In genomic region chr10:33009244-33010131, GRCh38 we compare ENCODE assay signal across 10 cellular contexts. TPM values are rescaled to one million over a fixed set of nuclear protein-coding genes. Genes with fewer than 3 reads are reported as not detected.
A peak's percentile ranks its signal among the peaks of the same experiment; 100 is the strongest.
DNase-seq lines count a peak whose midpoint lies in the region; ATAC-seq, FAIRE-seq and TF ChIP-seq lines count a peak whose summit lies in the region.
"Had no signal": no experiment of that assay in that cellular context is flagged by ENCODE, and none has a peak within 500 bp of the region (broad histone marks: within the 10 kb centered on the region; RNA-seq: fewer than 3 reads in every experiment).

No MANE protein-coding gene starts in this region.

- H3K4me1 Mint-ChIP-seq in stimulated activated naive CD8-positive, alpha-beta T cell treated with anti-CD3 and anti-CD28 coated beads, Interleukin-15, amount 100 ng/mL, for 72 hours = peaks cover 26% of the 10 kb centered on the region
- H3K4me1 Mint-ChIP-seq in glutamatergic neuron (ENCODE audit: low read depth, unreplicated experiment) = peaks cover 27% of the 10 kb centered on the region

- peak; percentile 39 for ATAC-seq in stimulated activated naive CD8-positive, alpha-beta T cell treated with anti-CD3 and anti-CD28 coated beads, Interleukin-15, Interleukin-2, amounts not matched to agents 100 U/mL and 50 U/mL, for 24 hours
- no peak for ATAC-seq in stimulated activated naive CD8-positive, alpha-beta T cell treated with anti-CD3 and anti-CD28 coated beads, Interleukin-15, amount 100 ng/mL, for 72 hours
- ATAC-seq in GM21381 (IDR thresholded peaks at IDR 0.05; ENCODE audit: unreplicated experiment) = no peak
- ATAC-seq in HG02610 (IDR thresholded peaks at IDR 0.05; ENCODE audit: unreplicated experiment) = no peak

- no peak overlapping the region for H3K9ac ChIP-seq in SK-N-MC (ENCODE audit: insufficient read length)

- DNase-seq in stimulated activated naive CD8-positive, alpha-beta T cell treated with anti-CD3 and anti-CD28 coated beads, Interleukin-15, Interleukin-2, amounts not matched to agents 100 U/mL and 50 U/mL, for 24 hours = no peak
- no peak for DNase-seq in stimulated activated naive CD8-positive, alpha-beta T cell treated with anti-CD3 and anti-CD28 coated beads, Interleukin-15, amount 100 ng/mL, for 72 hours
- DNase-seq in SK-N-MC (ENCODE audit: low read depth, low spot score) = no peak
- no peak for DNase-seq in glutamatergic neuron
- DNase-seq in urothelium cell line (ENCODE audit: low spot score) = no peak
- no peak for DNase-seq in epidermal melanocyte (ENCODE audit: insufficient read length, low spot score)

- peaks cover 16% of the 10 kb centered on the region for H3K27me3 Mint-ChIP-seq in stimulated activated naive CD8-positive, alpha-beta T cell treated with anti-CD3 and anti-CD28 coated beads, Interleukin-15, amount 100 ng/mL, for 72 hours
- peaks cover 1% of the 10 kb centered on the region for H3K27me3 Mint-ChIP-seq in glutamatergic neuron (ENCODE audit: unreplicated experiment)

- H3K9me3 Mint-ChIP-seq in stimulated activated naive CD8-positive, alpha-beta T cell treated with anti-CD3 and anti-CD28 coated beads, Interleukin-15, amount 100 ng/mL, for 72 hours = no peaks in the 10 kb centered on the region
- H3K9me3 Mint-ChIP-seq in glutamatergic neuron (ENCODE audit: unreplicated experiment) = peaks cover 7% of the 10 kb centered on the region
- H3K9me3 Mint-ChIP-seq: brain had no signal

- H3K27ac Mint-ChIP-seq in stimulated activated naive CD8-positive, alpha-beta T cell treated with anti-CD3 and anti-CD28 coated beads, Interleukin-15, amount 100 ng/mL, for 72 hours = no peak overlapping the region
- H3K27ac Mint-ChIP-seq in glutamatergic neuron (ENCODE audit: unreplicated experiment) = no peak overlapping the region

- TF ChIP-seq CTCF in glutamatergic neuron (IDR thresholded peaks at IDR 0.05; ENCODE audit: partially characterized antibody, unreplicated experiment) = no peak

- no peaks in the 10 kb centered on the region for H3K36me3 Mint-ChIP-seq in glutamatergic neuron (ENCODE audit: unreplicated experiment)
- H3K36me3 Mint-ChIP-seq: brain had no signal

- peak overlapping the region; percentile 45; the same call in 1 of the 2 replicates for H3K4me3 ChIP-seq in SK-N-MC
- H3K4me3 ChIP-seq: BLaER1 treated with 17β-estradiol and CSF1 and Interleukin-3, amounts not matched to agents 10 nM and 100 nM had no signal

- H3K4me3 Mint-ChIP-seq in stimulated activated naive CD8-positive, alpha-beta T cell treated with anti-CD3 and anti-CD28 coated beads, Interleukin-15, amount 100 ng/mL, for 72 hours = peak overlapping the region in 1 of 2 donors; percentile 6
- H3K4me3 Mint-ChIP-seq in glutamatergic neuron (ENCODE audit: unreplicated experiment) = peak overlapping the region; percentile 1

- FAIRE-seq in urothelium cell line (lab: Jason Lieb, UNC) = no peak

- 0 out of 2 replicates have a peak overlapping the region, but pooled peaks have one; percentile 13 for H3K27ac ChIP-seq in SK-N-MC
- H3K27ac ChIP-seq: BLaER1 treated with 17β-estradiol and CSF1 and Interleukin-3, amounts not matched to agents 10 nM and 100 nM had no signal

- H3K36me3 ChIP-seq in SK-N-MC (ENCODE audit: insufficient read depth, low read length) = no peaks in the 10 kb centered on the region
- H3K36me3 ChIP-seq: BLaER1 treated with 17β-estradiol and CSF1 and Interleukin-3, amounts not matched to agents 10 nM and 100 nM had no signal

- no peaks in the 10 kb centered on the region for H3K9me3 ChIP-seq in SK-N-MC (ENCODE audit: low read depth, low read length)

RNA-seq across cellular contexts. Expression of gene ITGB1, which starts 51.5 kb away (rescaled TPM):
- 263 TPM for total RNA-seq in glutamatergic neuron (ENCODE audit: unreplicated experiment)
